In the genomic region with DNA sequence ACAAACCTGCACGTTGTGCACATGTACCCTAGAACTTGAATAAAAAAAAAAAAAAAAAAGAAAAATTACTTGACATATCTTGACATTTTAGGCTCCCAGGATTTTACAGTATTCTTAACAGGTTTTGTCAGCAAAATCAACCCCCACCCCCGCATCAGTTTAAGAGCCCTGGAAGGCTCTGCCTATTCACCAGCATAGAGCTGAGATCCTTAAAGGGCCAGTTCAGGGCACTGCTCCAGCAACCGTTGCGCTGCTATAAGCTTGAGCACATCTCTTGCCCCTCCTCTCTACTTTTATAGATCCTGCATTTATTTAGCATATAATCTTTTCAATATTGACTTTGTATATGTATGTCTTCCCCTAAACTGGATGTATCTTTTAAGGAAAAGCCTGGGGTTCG, we compare ENCODE assay signal across 8 cellular contexts. TPM values are rescaled to one million over a fixed set of nuclear protein-coding genes. Genes with fewer than 3 reads are reported as not detected.
DNase-seq lines count a peak whose midpoint lies in the region; ATAC-seq and TF ChIP-seq lines count a peak whose summit lies in the region.

No MANE protein-coding gene starts in this region.

- H3K36me3 ChIP-seq in GM06990 (ENCODE audit: control insufficient read depth, insufficient read depth, low read length) = peaks cover 2% of the 10 kb centered on the region
- H3K36me3 ChIP-seq in HUES48 (ENCODE audit: control insufficient read depth, insufficient read depth, low read length) = peaks cover 24% of the 10 kb centered on the region
- H3K36me3 ChIP-seq in RWPE2 (ENCODE audit: low read depth) = peaks cover 26% of the 10 kb centered on the region
- H3K36me3 ChIP-seq in body of pancreas (replicated peaks in 1 of 2; ENCODE audit: insufficient read depth in 1 of 2, low read depth in 2 of 2) = no peaks in the 10 kb centered on the region
- peaks cover 12% of the 10 kb centered on the region for H3K36me3 ChIP-seq in iPS-15b (ENCODE audit: control insufficient read depth, insufficient read depth, low read length)
- peaks cover 0 to 11% (median 3%) of the 10 kb centered on the region in 4 donors for H3K36me3 ChIP-seq in sigmoid colon

- H3K27ac ChIP-seq in HUES48 (ENCODE audit: low read depth, low read length) = peak overlapping the region; percentile 95
- H3K27ac ChIP-seq in RWPE2 (ENCODE audit: poor library complexity, severe bottlenecking) = peak overlapping the region; percentile 87
- H3K27ac ChIP-seq in body of pancreas = peak overlapping the region; percentile 93 to 97 (median 95)
- H3K27ac ChIP-seq in sigmoid colon = peak overlapping the region; percentile 95 to 97 (median 97)

- ATAC-seq in RWPE2 (ENCODE audit: low read depth) (peak; percentile 55), body of pancreas (peak; percentile 41)

- WGBS in body of pancreas, 2 donors = 5 to 9% methylated on average over 5 of the region's 5 CpGs
- WGBS in sigmoid colon, 2 donors = 3 to 14% methylated on average over 5 of the region's 5 CpGs

- H3K27me3 ChIP-seq in GM06990 (replicated peaks; ENCODE audit: control insufficient read depth, insufficient read depth, low read length) = no peaks in the 10 kb centered on the region
- H3K27me3 ChIP-seq in HUES48 (ENCODE audit: control insufficient read depth, insufficient read depth, low read length) = no peaks in the 10 kb centered on the region
- no peaks in the 10 kb centered on the region for H3K27me3 ChIP-seq in RWPE2 (ENCODE audit: insufficient read depth, poor library complexity, severe bottlenecking)
- no peaks in the 10 kb centered on the region for H3K27me3 ChIP-seq in body of pancreas
- no peaks in the 10 kb centered on the region for H3K27me3 ChIP-seq in iPS-15b (ENCODE audit: control insufficient read depth, insufficient read depth, low read length)
- no peaks in the 10 kb centered on the region for H3K27me3 ChIP-seq in sigmoid colon

- TF ChIP-seq EP300 in sigmoid colon (IDR thresholded peaks at IDR 0.05) = no peak

- no peak for TF ChIP-seq POLR2A in body of pancreas (IDR thresholded peaks at IDR 0.05)
- no peak for TF ChIP-seq POLR2A in sigmoid colon (IDR thresholded peaks at IDR 0.05)

- no peak for DNase-seq in GM06990 (ENCODE audit: extremely low read depth, insufficient read length)
- no peak for DNase-seq in RWPE2 (ENCODE audit: low spot score)
- DNase-seq in body of pancreas = peak; percentile 63 to 81 (median 70)
- peak; percentile 82 for DNase-seq in sigmoid colon
- no peak for DNase-seq in posterior vena cava (ENCODE audit: low spot score)
- DNase-seq in T1000 (lab: John Stamatoyannopoulos, UW) = no peak

- peak overlapping the region; percentile 94 for H3K4me3 ChIP-seq in GM06990 (replicated peaks; ENCODE audit: low read depth, low read length)
- peak overlapping the region; percentile 85 for H3K4me3 ChIP-seq in HUES48 (ENCODE audit: low read depth, low read length)
- H3K4me3 ChIP-seq in RWPE2 (ENCODE audit: severe bottlenecking) = peak overlapping the region; percentile 77
- H3K4me3 ChIP-seq in body of pancreas = peak overlapping the region; percentile 71 to 91
- peak overlapping the region; percentile 90 for H3K4me3 ChIP-seq in iPS-15b (ENCODE audit: low read depth, low read length)
- peak overlapping the region; percentile 83 to 93 (median 88) for H3K4me3 ChIP-seq in sigmoid colon

- TF ChIP-seq CTCF in GM06990 (IDR thresholded peaks at IDR 0.05; ENCODE audit: insufficient read depth, low read length, poor library complexity, severe bottlenecking) (no peak), RWPE2 (IDR thresholded peaks at IDR 0.05; ENCODE audit: poor library complexity, severe bottlenecking) (no peak), body of pancreas (IDR thresholded peaks at IDR 0.05) (no peak), sigmoid colon (IDR thresholded peaks at IDR 0.05) (no peak)

- H3K9me3 ChIP-seq in HUES48 (ENCODE audit: control insufficient read depth, insufficient read depth, low read length) = no peaks in the 10 kb centered on the region
- no peaks in the 10 kb centered on the region for H3K9me3 ChIP-seq in RWPE2 (ENCODE audit: severe bottlenecking)
- H3K9me3 ChIP-seq in body of pancreas = no peaks in the 10 kb centered on the region
- no peaks in the 10 kb centered on the region for H3K9me3 ChIP-seq in iPS-15b (ENCODE audit: control insufficient read depth, insufficient read depth, low read length)
- H3K9me3 ChIP-seq in sigmoid colon = no peaks in the 10 kb centered on the region

- intact Hi-C loops in body of pancreas (cut with DNase I) (no loop called here), sigmoid colon (cut with DNase I) (no loop called here), posterior vena cava (cut with DNase I) (no loop called here)

- peak overlapping the region; percentile 77 for H3K9ac ChIP-seq in HUES48 (ENCODE audit: low read depth, low read length)
- peak overlapping the region; percentile 94 for H3K9ac ChIP-seq in iPS-15b (ENCODE audit: low read depth, low read length)

- H3K4me1 ChIP-seq in HUES48 (ENCODE audit: control insufficient read depth, insufficient read depth, low read length) (peaks cover 10% of the 10 kb centered on the region), RWPE2 (ENCODE audit: insufficient read depth, poor library complexity, severe bottlenecking) (no peaks in the 10 kb centered on the region), body of pancreas (peaks cover 34% of the 10 kb centered on the region), iPS-15b (ENCODE audit: control insufficient read depth, insufficient read depth, low read length) (peaks cover 8% of the 10 kb centered on the region), sigmoid colon (peaks cover 0 to 39% (median 31%) of the 10 kb centered on the region in 4 donors)

RNA-seq across cellular contexts. Expression of gene PAFAH1B2, which starts 0.7 kb away (rescaled TPM):
- total RNA-seq in body of pancreas (10 to 100 TPM; 30.0 to 44.9 TPM), sigmoid colon (10 to 100 TPM; 42.1 to 76.4 (median 58.0) TPM), posterior vena cava (10 to 100 TPM; 56.4 to 61.2 TPM)
- 10 to 100 TPM; 26.0 to 33.1 (median 28.8) TPM for polyA plus RNA-seq in sigmoid colon

RNA-seq across cellular contexts. Expression of gene SIDT2, which starts 35.2 kb away (rescaled TPM):
- 10 to 100 TPM; 42.0 to 88.7 TPM for total RNA-seq in body of pancreas
- total RNA-seq in sigmoid colon = 10 to 100 TPM; 20.7 to 50.7 (median 28.5) TPM
- polyA plus RNA-seq in sigmoid colon = 10 to 100 TPM in 2 of 3 donors, 1 to 10 TPM in 1; 7.6 to 33.1 (median 12.0) TPM
- 10 to 100 TPM; 39.2 to 49.5 TPM for total RNA-seq in posterior vena cava

RNA-seq across cellular contexts. Expression of gene SIK3, which starts 45.2 kb away (rescaled TPM):
- total RNA-seq in body of pancreas (10 to 100 TPM; 24.1 to 46.1 TPM), sigmoid colon (10 to 100 TPM; 35.3 to 53.2 (median 40.9) TPM), posterior vena cava (10 to 100 TPM; 43.8 to 53.4 TPM)
- 10 to 100 TPM in 1 of 3 donors, 1 to 10 TPM in 2; 5.5 to 16.5 (median 7.8) TPM for polyA plus RNA-seq in sigmoid colon

RNA-seq across cellular contexts. Expression of gene TAGLN, which starts 55.8 kb away (rescaled TPM):
- 100 to 1,000 TPM; 124 to 372 TPM for total RNA-seq in body of pancreas
- total RNA-seq in sigmoid colon = over 10,000 TPM in 3 of 4 donors, 1,000 to 10,000 TPM in 1; 6,854 to 14,048 (median 12,596) TPM
- polyA plus RNA-seq in sigmoid colon = 1,000 to 10,000 TPM in 1 of 3 donors, 100 to 1,000 TPM in 2; 112 to 1,100 (median 337) TPM
- total RNA-seq in posterior vena cava = 1,000 to 10,000 TPM; 5,409 to 9,264 TPM

Comparison
In these comparisons a context has a peak if more than half of its experiments do, and no peak if none do; other contexts are left out.
1. DNase-seq: peak in body of pancreas (4 of 4) and sigmoid colon (single experiment); none in GM06990 (single experiment), RWPE2 (single experiment), posterior vena cava (single experiment) and T1000 (single experiment).
2. Peak in every context shown above with its lines, with median percentiles within 50 percentile points of each other: H3K4me3 ChIP-seq and H3K27ac ChIP-seq.